Comparison of ENCODE assay signal across 12 cellular contexts in genomic region chr6:106525885-106526280, GRCh38.
DNase-seq lines count a peak whose midpoint lies in the region; ATAC-seq and TF ChIP-seq lines count a peak whose summit lies in the region.
"Had no signal": no experiment of that assay in that cellular context is flagged by ENCODE, and none has a peak within 500 bp of the region (broad histone marks: within the 10 kb centered on the region; RNA-seq: fewer than 3 reads in every experiment).

No MANE protein-coding gene starts in this region.

- H3K27ac Mint-ChIP-seq in T-cell, result peak overlapping the region; percentile 95 to 96
- no peak overlapping the region for H3K27ac Mint-ChIP-seq in chondrocyte (ENCODE audit: unreplicated experiment)

- POLR2A ChIA-PET in T-cell (lab: Charles Lee), result interaction anchor here (0.5 to 2.4 kb wide), 10 partner anchors 8 to 34 kb away, joined by 3 to 15 read pairs (median 4); no protein-coding TSS in a partner anchor

- DNase-seq in ACHN (peak; percentile 44), ELR (ENCODE audit: low read depth) (peak; percentile 15), T-cell (no peak), epithelial cell of prostate (ENCODE audit: low read depth, low spot score) (no peak), NCI-H2227 treated with DMSO at 0.1 percent for 48 hours (lab: John Stamatoyannopoulos, UW) (no peak), NCI-H1092 treated with DMSO at 0.1 percent for 48 hours (lab: John Stamatoyannopoulos, UW) (no peak), chondrocyte (ENCODE audit: low spot score) (no peak), KBM-7 (no peak)
- DNase-seq: hypothalamus; NCI-H1417 treated with DMSO at 0.1 percent for 48 hours; NCI-H526; stimulated activated CD4-positive, alpha-beta T cell treated with anti-CD3 and anti-CD28 coated beads, Interleukin-15, amount 100 ng/mL, for 24 hours had no signal

- no peak for ATAC-seq in T-cell (replicated peaks in 1 of 4)

- H3K36me3 Mint-ChIP-seq in T-cell, result peaks cover 40% of the 10 kb centered on the region
- H3K36me3 Mint-ChIP-seq in chondrocyte (ENCODE audit: low read depth), result no peaks in the 10 kb centered on the region

- no peaks in the 10 kb centered on the region for H3K9me3 Mint-ChIP-seq in T-cell
- no peaks in the 10 kb centered on the region for H3K9me3 Mint-ChIP-seq in chondrocyte (ENCODE audit: low read depth)

- peaks cover 68 to 75% (median 70%) of the 10 kb centered on the region in 3 donors for H3K4me1 Mint-ChIP-seq in T-cell
- H3K4me1 Mint-ChIP-seq in chondrocyte (ENCODE audit: low read depth), result peaks cover 34% of the 10 kb centered on the region

- peak overlapping the region; percentile 98 for H3K27ac ChIP-seq in epithelial cell of prostate

- CTCF ChIA-PET in T-cell (lab: Charles Lee), result interaction anchor here (0.7 to 2.9 kb wide), 8 partner anchors 8 to 80 kb away, joined by 3 to 29 read pairs (median 5); no protein-coding TSS in a partner anchor

- no peaks in the 10 kb centered on the region for H3K27me3 Mint-ChIP-seq in T-cell
- no peaks in the 10 kb centered on the region for H3K27me3 Mint-ChIP-seq in chondrocyte (ENCODE audit: low read depth)

- TF ChIP-seq CTCF in chondrocyte (IDR thresholded peaks at IDR 0.05), result no peak

- in situ Hi-C loops in ACHN (cut with HindIII; ENCODE audit: low pct_ligation_motif_present, low pct_unique_long_range_greater_than_20kb, low sequenced_read_pairs) (no loop called here), KBM-7 (cut with MboI; ENCODE audit: low pct_unique_long_range_greater_than_20kb, low sequenced_read_pairs) (no loop called here)

- H3K4me3 Mint-ChIP-seq in T-cell (peak overlapping the region in 2 of 3 donors; percentile 17 to 88), chondrocyte (ENCODE audit: unreplicated experiment) (no peak overlapping the region)

Comparison
In these comparisons a context has a peak if more than half of its experiments do, and no peak if none do; other contexts are left out.
1. DNase-seq: peak in ACHN (single experiment) and ELR (single experiment); none in T-cell (0 of 34), epithelial cell of prostate (single experiment), NCI-H2227 treated with DMSO at 0.1 percent for 48 hours (single experiment), NCI-H1092 treated with DMSO at 0.1 percent for 48 hours (single experiment), chondrocyte (single experiment) and KBM-7 (single experiment).